In genomic region chr1:161950377-161950776, GRCh38 we compare ENCODE assay signal across 9 cellular contexts.
"Had no signal": no experiment of that assay in that cellular context is flagged by ENCODE, and none has a peak within 500 bp of the region (broad histone marks: within the 10 kb centered on the region; RNA-seq: fewer than 3 reads in every experiment).

No MANE protein-coding gene starts in this region.

- H3K9me3 Mint-ChIP-seq: GM23338, H9, IgD-negative memory B cell had no signal

- DNase-seq: H9, HCEC 1CT, KBM-7 had no signal

- ATAC-seq: GM23338, HepG2 had no signal

- H3K4me3 ChIP-seq: GM23338 had no signal

- FAIRE-seq: H1, H54, HepG2 had no signal

- H3K4me2 ChIP-seq: GM23338 had no signal

- H3K4me3 Mint-ChIP-seq: GM23338, H9, IgD-negative memory B cell had no signal

- H3K27ac ChIP-seq: HL-60 had no signal

- H3K27me3 Mint-ChIP-seq: IgD-negative memory B cell had no signal

- H2AFZ ChIP-seq: GM23338 had no signal

- H3K27ac Mint-ChIP-seq: GM23338, H9 had no signal
